ENCODE assay signal across 9 cellular contexts in the genomic region with DNA sequence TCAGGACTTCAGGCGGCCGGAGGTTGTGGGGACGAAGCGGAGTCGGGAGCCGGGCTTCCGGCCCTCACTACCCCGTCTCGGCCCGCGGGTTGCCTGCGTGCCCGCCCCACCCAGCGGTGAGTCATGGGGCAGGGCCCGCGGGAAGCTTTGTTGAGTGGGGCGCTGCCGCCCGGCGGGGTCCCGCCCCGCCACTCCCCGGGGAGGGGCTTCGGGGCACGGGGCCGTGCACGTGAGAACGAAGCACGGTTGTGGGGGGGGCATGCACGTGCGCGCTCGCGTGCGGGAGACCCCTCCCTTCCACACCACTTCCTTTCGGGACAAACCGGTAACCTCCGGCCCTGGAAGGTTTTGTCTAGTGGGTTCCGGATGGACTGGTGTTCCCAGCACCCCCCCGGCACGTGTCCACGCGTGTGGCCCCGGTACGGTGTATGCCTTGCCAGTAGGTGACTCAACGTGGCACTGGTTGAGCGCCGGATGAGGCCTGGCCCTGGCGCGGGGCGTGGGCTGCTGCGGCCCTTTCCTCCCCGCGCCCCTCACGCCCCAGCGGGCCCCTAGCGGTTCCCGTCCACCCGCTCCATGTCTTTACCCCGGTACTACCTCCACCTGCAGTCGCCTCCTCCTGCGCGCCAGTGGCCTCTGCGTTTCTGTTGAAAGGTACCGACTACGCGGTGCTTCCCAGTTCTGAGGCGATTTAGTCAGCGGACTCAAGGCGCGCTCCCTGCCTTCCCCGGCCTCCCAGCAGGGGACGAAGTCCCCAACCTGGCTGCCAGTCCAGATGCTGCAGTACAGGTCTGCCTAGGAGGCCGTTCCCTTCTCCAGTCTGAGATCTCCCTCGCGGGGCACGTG. TPM values are rescaled to one million over a fixed set of nuclear protein-coding genes. Genes with fewer than 3 reads are reported as not detected.
DNase-seq lines count a peak whose midpoint lies in the region; ATAC-seq and TF ChIP-seq lines count a peak whose summit lies in the region.
"Had no signal": no experiment of that assay in that cellular context is flagged by ENCODE, and none has a peak within 500 bp of the region (broad histone marks: within the 10 kb centered on the region; RNA-seq: fewer than 3 reads in every experiment).

No MANE protein-coding gene starts in this region.

- peak overlapping the region; percentile 85 to 98 (median 94) for H3K27ac ChIP-seq in heart right ventricle
- peak overlapping the region; percentile 98 to 99 for H3K27ac ChIP-seq in uterus
- H3K27ac ChIP-seq: SK-N-MC had no signal

- H3K4me3 ChIP-seq in heart right ventricle (peak overlapping the region in 9 of 10 donors; percentile 62 to 79 (median 70)), uterus (peak overlapping the region; percentile 55 to 79)
- H3K4me3 ChIP-seq: SK-N-MC had no signal

- peak overlapping the region; percentile 82 to 96 (median 93) for H3K27ac Mint-ChIP-seq in CD14-positive monocyte

- intact Hi-C loops in CD14-positive monocyte (cut with micrococcal nuclease) (loop anchor here (5.0 to 10.0 kb wide), 2 partner anchors 121 to 123 kb away; a partner anchor contains a TSS), heart right ventricle (cut with DNase I) (loop anchor here in 2 of 10 donors (5.0 to 10.0 kb wide), 2 partner anchors 116 to 123 kb away; a partner anchor contains a TSS), uterus (cut with DNase I; ENCODE audit: low total_unique reads) (no loop called here)

- TF ChIP-seq CTCF in CD14-positive monocyte (IDR thresholded peaks at IDR 0.05) (no peak), heart right ventricle (IDR thresholded peaks at IDR 0.05) (peak in 3 of 9 donors; percentile 3 to 21 (median 14)), uterus (IDR thresholded peaks at IDR 0.05) (peak in 3 of 4 experiments; percentile 2 to 23 (median 3))

- peak; percentile 90 to 99 for TF ChIP-seq POLR2A in uterus (IDR thresholded peaks at IDR 0.05)

- peaks cover 0 to 47% (median 0%) of the 10 kb centered on the region in 7 donors for H3K27me3 ChIP-seq in heart right ventricle
- H3K27me3 ChIP-seq in uterus, result no peaks in the 10 kb centered on the region

- H3K36me3 Mint-ChIP-seq in CD14-positive monocyte, result peaks cover 0 to 4% of the 10 kb centered on the region in 2 donors

- peak overlapping the region; percentile 81 to 96 for H3K4me3 Mint-ChIP-seq in CD14-positive monocyte

- H3K4me1 Mint-ChIP-seq in CD14-positive monocyte, result peaks cover 29% of the 10 kb centered on the region

- no peaks in the 10 kb centered on the region for H3K36me3 ChIP-seq in heart right ventricle
- no peaks in the 10 kb centered on the region for H3K36me3 ChIP-seq in uterus

- WGBS in heart right ventricle, 2 donors, result 8 to 10% methylated on average over 60 to 77 of the region's 77 CpGs

- DNase-seq in CD14-positive monocyte (ENCODE audit: low spot score) (peak; percentile 92), GM19240 (ENCODE audit: insufficient read length, low spot score) (peak; percentile 57), SW 1271 (lab: John Stamatoyannopoulos, UW) (peak; percentile 40 to 70), heart right ventricle (peak; percentile 89), renal cortical epithelial cell (ENCODE audit: low read depth) (peak; percentile 59), uterus (peak; percentile 94 to 98)
- peak; percentile 66 for DNase-seq in activated naive CD8-positive, alpha-beta T cell treated with anti-CD3 and anti-CD28 coated beads, Interleukin-2, amount 50 U/mL, for 16 hours (ENCODE audit: low read depth, low spot score)

- peaks cover 45 to 65% (median 59%) of the 10 kb centered on the region in 3 donors for H3K27me3 Mint-ChIP-seq in CD14-positive monocyte (ENCODE audit: low read depth in 3 of 3)

- H3K9me3 ChIP-seq in heart right ventricle, result no peaks in the 10 kb centered on the region
- no peaks in the 10 kb centered on the region for H3K9me3 ChIP-seq in uterus

- H3K9me3 Mint-ChIP-seq in CD14-positive monocyte, result peaks cover 0 to 7% (median 2%) of the 10 kb centered on the region in 7 donors

- H3K4me1 ChIP-seq in heart right ventricle (peaks cover 13 to 57% (median 44%) of the 10 kb centered on the region in 9 donors), uterus (peaks cover 0 to 23% of the 10 kb centered on the region in 2 donors)

- ATAC-seq in HG03432 (IDR thresholded peaks at IDR 0.05; ENCODE audit: unreplicated experiment), result peak; percentile 82
- ATAC-seq in heart right ventricle, result peak; percentile 80 to 90 (median 84)

RNA-seq across cellular contexts. Expression of a gene that starts 3.1 kb away (rescaled TPM):
- polyA plus RNA-seq in CD14-positive monocyte (not detected), heart right ventricle (100 to 1,000 TPM; 174 to 234 TPM)
- total RNA-seq in heart right ventricle (100 to 1,000 TPM in 1 of 10 donors, 10 to 100 TPM in 9; 18.5 to 113 (median 40.4) TPM), renal cortical epithelial cell (49.3 TPM in 1 of 2 replicates, not detected in the other), uterus (100 to 1,000 TPM in 3 of 4 donors, 1 to 10 TPM in 1; 8.5 to 368 (median 275) TPM)

RNA-seq across cellular contexts. Expression of a gene that starts 13.0 kb away (rescaled TPM):
- not detected for polyA plus RNA-seq in CD14-positive monocyte
- total RNA-seq in heart right ventricle, result 10 to 100 TPM in 9 of 10 donors, 1 to 10 TPM in 1; 9.4 to 21.4 (median 12.6) TPM
- 10 to 100 TPM; 35.2 to 68.0 TPM for polyA plus RNA-seq in heart right ventricle
- total RNA-seq in renal cortical epithelial cell, result 0.85 and 5.2 TPM in 2 replicates
- 10 to 100 TPM in 3 of 4 donors, 1 to 10 TPM in 1; 5.5 to 68.6 (median 36.2) TPM for total RNA-seq in uterus

RNA-seq across cellular contexts. Expression of a gene that starts 14.0 kb away (rescaled TPM):
- polyA plus RNA-seq in CD14-positive monocyte, result under 1 TPM in 1 of 2 donors, not detected in 1; 0.07 TPM
- total RNA-seq in heart right ventricle, result 10 to 100 TPM; 23.4 to 43.2 (median 36.2) TPM
- polyA plus RNA-seq in heart right ventricle, result 10 to 100 TPM; 22.5 to 31.7 TPM
- 0.55 and 3.6 TPM in 2 replicates for total RNA-seq in renal cortical epithelial cell
- 100 to 1,000 TPM in 1 of 4 donors, 10 to 100 TPM in 3; 45.0 to 133 (median 74.2) TPM for total RNA-seq in uterus

RNA-seq across cellular contexts. Expression of a gene that starts 48.7 kb away (rescaled TPM):
- not detected for polyA plus RNA-seq in CD14-positive monocyte
- total RNA-seq in heart right ventricle, result not detected
- polyA plus RNA-seq in heart right ventricle, result not detected
- not detected in 2 replicates for total RNA-seq in renal cortical epithelial cell
- not detected for total RNA-seq in uterus

Comparison
In these comparisons a context has a peak if more than half of its experiments do, and no peak if none do; other contexts are left out.
1. Peak in every context shown above with its lines: DNase-seq, ATAC-seq, H3K4me3 ChIP-seq and H3K27ac ChIP-seq.